In the genomic region with DNA sequence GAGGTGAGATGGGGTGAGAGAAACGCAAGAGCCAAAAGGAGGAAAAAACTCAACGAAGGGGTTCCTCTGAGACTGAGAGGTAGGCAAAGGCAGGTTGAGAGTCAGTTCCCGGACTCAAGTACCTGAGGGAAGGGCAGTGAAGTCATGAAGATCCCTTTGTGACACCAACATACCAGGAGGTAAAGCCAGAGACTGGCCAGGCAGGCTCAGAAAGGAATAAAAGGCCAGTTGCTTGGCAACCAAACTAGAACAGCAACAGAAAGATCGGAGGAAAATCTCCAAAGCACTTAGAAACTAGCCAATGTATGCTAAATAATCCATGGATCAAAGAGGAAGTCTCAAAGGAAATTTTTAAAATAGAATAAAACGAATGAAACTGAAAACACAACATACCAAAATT, we compare ENCODE assay signal across 35 cellular contexts.
DNase-seq lines count a peak whose midpoint lies in the region; ATAC-seq, FAIRE-seq and TF ChIP-seq lines count a peak whose summit lies in the region.
"Had no signal": no experiment of that assay in that cellular context is flagged by ENCODE, and none has a peak within 500 bp of the region (broad histone marks: within the 10 kb centered on the region; RNA-seq: fewer than 3 reads in every experiment).

No MANE protein-coding gene starts in this region.

- H3K4me2 ChIP-seq in H9 (ENCODE audit: insufficient read depth, insufficient read length, low read length) (no peak overlapping the region), K562 (ENCODE audit: insufficient read depth, low read length) (no peak overlapping the region), mesendoderm (ENCODE audit: low read length) (no peak overlapping the region)
- H3K4me2 ChIP-seq: BLaER1 had no signal

- H3K79me2 ChIP-seq in H9 (ENCODE audit: insufficient read depth, low read length), result no peaks in the 10 kb centered on the region
- H3K79me2 ChIP-seq in K562 (ENCODE audit: control insufficient read depth, insufficient read depth, low read length), result no peaks in the 10 kb centered on the region
- H3K79me2 ChIP-seq in mesendoderm (ENCODE audit: control insufficient read depth, insufficient read depth, low read length), result no peaks in the 10 kb centered on the region

- no peak overlapping the region for H3T11ph ChIP-seq in H9 (ENCODE audit: low read length)

- no peaks in the 10 kb centered on the region for H3K4me1 ChIP-seq in H9 (ENCODE audit: insufficient read depth, low read length)
- H3K4me1 ChIP-seq in K562 (replicated peaks in 1 of 2; ENCODE audit: control insufficient read depth in 2 of 2, insufficient read depth in 2 of 2, low read length in 2 of 2), result peaks cover 8% of the 10 kb centered on the region in 2 experiments; a peak in 4 of 5 replicates
- H3K4me1 ChIP-seq in mesendoderm (ENCODE audit: control insufficient read depth, low read depth, low read length), result no peaks in the 10 kb centered on the region
- H3K4me1 ChIP-seq: psoas muscle had no signal

- H2BK5ac ChIP-seq in H9 (ENCODE audit: insufficient read length, low read length), result no peak overlapping the region
- no peak overlapping the region for H2BK5ac ChIP-seq in mesendoderm (ENCODE audit: low read length)

- H3K4ac ChIP-seq in H9 (ENCODE audit: low read depth, low read length) (no peak overlapping the region; the same call in 1 of the 2 replicates), mesendoderm (ENCODE audit: low read depth, low read length) (no peak overlapping the region)

- intact Hi-C loops in K562 (cut with micrococcal nuclease), result no loop called here

- H2BK12ac ChIP-seq in H9 (ENCODE audit: insufficient read length, low read depth, low read length), result no peak overlapping the region

- CTCF ChIA-PET in K562 (lab: Yijun Ruan, JAX; ENCODE audit: low intra/inter-chr PET ratio), result no interaction called here

- TF ChIP-seq RAD21 in K562 (CRISPR knock-in tag; conservative IDR thresholded peaks at IDR 0.05 in 1 of 2, IDR thresholded peaks at IDR 0.05 in 1 of 2), result no peak

- DNase-seq in H9, result peak; percentile 31
- DNase-seq in NCI-H2196 (lab: John Stamatoyannopoulos, UW; ENCODE audit: unreplicated experiment), result peak; percentile 60
- DNase-seq in K562 (ENCODE audit: extremely low read depth in 1 of 4, low spot score in 3 of 4), result no peak
- DNase-seq in mesendoderm, result peak; percentile 62
- DNase-seq in NCI-H2107 treated with DMSO at 0.1 percent for 48 hours (lab: John Stamatoyannopoulos, UW; ENCODE audit: unreplicated experiment), result no peak
- no peak for DNase-seq in SIG-M5 (lab: John Stamatoyannopoulos, UW)
- DNase-seq: activated CD4-positive, alpha-beta T cell treated with anti-CD3 and anti-CD28 coated beads, Interleukin-2, amount 50 U/mL, for 48 hours; activated CD4-positive, CD25-positive, alpha-beta regulatory T cell treated with anti-CD3 and anti-CD28 coated beads, Interleukin-2, amount 50 U/mL, for 72 hours; activated gamma-delta T cell treated with Interleukin-2 at 50 U/mL for 16 hours; activated naive CD8-positive, alpha-beta T cell treated with anti-CD3 and anti-CD28 coated beads, Interleukin-2, amount 50 U/mL, for 24 hours; activated T-cell treated with anti-CD3 and anti-CD28 coated beads, Interleukin-2, amount 50 U/mL, for 48 hours; dermis blood vessel endothelial cell; foreskin melanocyte; GOT3; heart left ventricle; KG1; kidney glomerular epithelial cell; lower lobe of right lung; MG63; naive thymus-derived CD4-positive, alpha-beta T cell; NCI-H1105; NCI-H2171; NCI-H524 treated with DMSO at 0.1 percent for 48 hours; nucleus accumbens; psoas muscle; sigmoid colon; stimulated activated CD4-positive, alpha-beta T cell treated with anti-CD3 and anti-CD28 coated beads, Interleukin-4, amount 100 ng/mL, for 24 hours had no signal

- H3K23ac ChIP-seq in H9 (ENCODE audit: insufficient read length, low read depth, low read length) (no peak overlapping the region), mesendoderm (ENCODE audit: low read length) (no peak overlapping the region)

- POLR2A ChIA-PET in K562 (lab: Yijun Ruan, JAX), result no interaction called here

- H3K4me3 ChIP-seq in K562 (no peak overlapping the region), mesendoderm (ENCODE audit: low read length) (no peak overlapping the region)
- H3K4me3 ChIP-seq: BLaER1, heart left ventricle, lower lobe of right lung, MG63, psoas muscle, sigmoid colon, tibial nerve had no signal

- peaks cover 6% of the 10 kb centered on the region for H3K27me3 Mint-ChIP-seq in H9 (ENCODE audit: low read depth)
- H3K27me3 Mint-ChIP-seq: activated naive CD8-positive, alpha-beta T cell treated with anti-CD3 and anti-CD28 coated beads, Interleukin-2, amount 50 U/mL, for 24 hours; central memory CD8-positive, alpha-beta T cell; naive thymus-derived CD4-positive, alpha-beta T cell had no signal

- H3K9me3 Mint-ChIP-seq in H9, result peaks cover 0 to 5% of the 10 kb centered on the region in 2 experiments; a peak in 3 of 5 replicates
- H3K9me3 Mint-ChIP-seq: activated naive CD8-positive, alpha-beta T cell treated with anti-CD3 and anti-CD28 coated beads, Interleukin-2, amount 50 U/mL, for 24 hours; central memory CD8-positive, alpha-beta T cell had no signal

- H2BK15ac ChIP-seq in H9 (ENCODE audit: low read depth, low read length) (no peak overlapping the region), mesendoderm (replicated peaks; ENCODE audit: low read depth) (no peak overlapping the region)

- no peak overlapping the region for H3K9ac ChIP-seq in H9 (ENCODE audit: extremely low read depth, insufficient read length, low read length)
- no peak overlapping the region for H3K9ac ChIP-seq in K562 (ENCODE audit: insufficient read depth in 1 of 2, low read depth in 2 of 2, low read length in 2 of 2)
- no peak overlapping the region for H3K9ac ChIP-seq in mesendoderm (ENCODE audit: low read length)
- H3K9ac ChIP-seq: BLaER1 had no signal

- H3K27ac ChIP-seq in H9 (ENCODE audit: insufficient read length, low read depth, low read length) (no peak overlapping the region), K562 (ENCODE audit: extremely low read depth, low read depth, low read length) (no peak overlapping the region), mesendoderm (ENCODE audit: low read depth, low read length) (no peak overlapping the region)
- H3K27ac ChIP-seq: BLaER1, heart left ventricle, lower lobe of right lung, psoas muscle, sigmoid colon, tibial nerve had no signal

- no peak overlapping the region for H3K4me3 Mint-ChIP-seq in H9
- H3K4me3 Mint-ChIP-seq: activated naive CD8-positive, alpha-beta T cell treated with anti-CD3 and anti-CD28 coated beads, Interleukin-2, amount 50 U/mL, for 24 hours; central memory CD8-positive, alpha-beta T cell; naive thymus-derived CD4-positive, alpha-beta T cell had no signal

- H2BK120ac ChIP-seq in H9 (ENCODE audit: low read depth, low read length, poor library complexity, severe bottlenecking) (no peak overlapping the region), mesendoderm (ENCODE audit: low read depth, low read length) (no peak overlapping the region)

- H3K79me1 ChIP-seq in H9 (ENCODE audit: insufficient read depth, low read depth, low read length, poor library complexity, severe bottlenecking), result no peaks in the 10 kb centered on the region
- no peaks in the 10 kb centered on the region for H3K79me1 ChIP-seq in mesendoderm (ENCODE audit: low read length)

- TF ChIP-seq CTCF in H9 (conservative IDR thresholded peaks at IDR 0.05) (no peak), K562 (IDR thresholded peaks at IDR 0.05 in 2 of 3, conservative IDR thresholded peaks at IDR 0.05 in 1 of 3; ENCODE audit: insufficient read depth in 2 of 3, low read depth in 1 of 3, low read length in 3 of 3) (no peak)

- peaks cover 0 to 1% (median 0%) of the 10 kb centered on the region in 3 experiments; a peak in 1 of 7 replicates for H3K36me3 Mint-ChIP-seq in H9 (ENCODE audit: insufficient read depth in 1 of 3, low read depth in 3 of 3)

- H2AK5ac ChIP-seq in H9 (ENCODE audit: insufficient read length, low read length) (no peak overlapping the region), mesendoderm (ENCODE audit: low read length) (no peak overlapping the region)

- H3K23me2 ChIP-seq in H9 (ENCODE audit: insufficient read length, low read depth, low read length, poor library complexity, severe bottlenecking), result no peaks in the 10 kb centered on the region

- H3K9me3 ChIP-seq in H9 (ENCODE audit: control insufficient read depth, low read depth, low read length) (no peaks in the 10 kb centered on the region), K562 (replicated peaks; ENCODE audit: control insufficient read depth, insufficient read depth, low read depth, low read length) (no peaks in the 10 kb centered on the region)
- H3K9me3 ChIP-seq: lower lobe of right lung, MG63, psoas muscle, tibial nerve had no signal

- no peaks in the 10 kb centered on the region for H3K27me3 ChIP-seq in H9 (ENCODE audit: insufficient read depth, low read length)
- H3K27me3 ChIP-seq in K562 (ENCODE audit: control insufficient read depth in 2 of 2, insufficient read depth in 2 of 2, low read length in 2 of 2), result peaks cover 0 to 17% of the 10 kb centered on the region in 2 experiments; a peak in 2 of 5 replicates
- H3K27me3 ChIP-seq in mesendoderm (ENCODE audit: insufficient read depth, low read length, poor library complexity), result no peaks in the 10 kb centered on the region
- H3K27me3 ChIP-seq: BLaER1, heart left ventricle, MG63, sigmoid colon, tibial nerve had no signal

- H3K18ac ChIP-seq in H9 (ENCODE audit: insufficient read length, low read depth, low read length) (no peak overlapping the region), mesendoderm (ENCODE audit: low read length) (no peak overlapping the region)

- no TSS peak for BruUV-seq in K562 (replicated peaks; lab: Mats Ljungman, UMichigan)

- TF ChIP-seq POLR2A in K562 (conservative IDR thresholded peaks at IDR 0.05), result no peak

- H3K14ac ChIP-seq in H9 (ENCODE audit: insufficient read depth, low read length), result peak overlapping the region; percentile 5; the same call in 1 of the 2 replicates

- peak overlapping the region in 1 of 3 experiments; percentile 7; a peak in 2 of 7 replicates for H3K27ac Mint-ChIP-seq in H9
- H3K27ac Mint-ChIP-seq: activated naive CD8-positive, alpha-beta T cell treated with anti-CD3 and anti-CD28 coated beads, Interleukin-2, amount 50 U/mL, for 24 hours had no signal

- ATAC-seq in K562, result no peak
- no peak for ATAC-seq in GM19467 (IDR thresholded peaks at IDR 0.05; ENCODE audit: unreplicated experiment)
- ATAC-seq: activated naive CD8-positive, alpha-beta T cell treated with anti-CD3 and anti-CD28 coated beads, Interleukin-2, amount 50 U/mL, for 24 hours; heart left ventricle; lower lobe of right lung; naive thymus-derived CD4-positive, alpha-beta T cell; psoas muscle; Right ventricle myocardium inferior had no signal

- H3K36me3 ChIP-seq in K562 (ENCODE audit: control insufficient read depth, insufficient read depth, low read length) (no peaks in the 10 kb centered on the region), mesendoderm (ENCODE audit: control insufficient read depth, insufficient read depth, low read length) (no peaks in the 10 kb centered on the region)
- H3K36me3 ChIP-seq: heart left ventricle, lower lobe of right lung, MG63, sigmoid colon, tibial nerve had no signal

- no peaks in the 10 kb centered on the region for H3K9me1 ChIP-seq in K562 (ENCODE audit: control insufficient read depth, insufficient read depth, low read length)

- H3K56ac ChIP-seq in H9 (ENCODE audit: insufficient read length, low read depth, low read length) (no peak overlapping the region), mesendoderm (ENCODE audit: low read length) (no peak overlapping the region)

- no peaks in the 10 kb centered on the region for H4K20me1 ChIP-seq in H9 (ENCODE audit: control insufficient read depth, insufficient read depth, insufficient read length)
- H4K20me1 ChIP-seq in K562 (replicated peaks; ENCODE audit: control insufficient read depth, insufficient read depth, low read length), result no peaks in the 10 kb centered on the region
- H4K20me1 ChIP-seq: BLaER1 had no signal

- H2AFZ ChIP-seq in H9 (ENCODE audit: low read length) (no peak overlapping the region), K562 (ENCODE audit: low read depth, low read length) (no peak overlapping the region)

- H3K4me1 Mint-ChIP-seq in H9, result peaks cover 6 to 15% of the 10 kb centered on the region in 2 experiments

- WGBS in H9 (ENCODE audit: extremely low coverage, insufficient read length, low lambda C conversion rate), result no CpG with 5 or more reads among the region's 5 CpGs
- WGBS in K562 (ENCODE audit: insufficient coverage, low coverage, missing lambda C conversion rate), result 4% methylated on average over 5 of the region's 5 CpGs
- no CpG with 5 or more reads among the region's 5 CpGs for WGBS in mesendoderm (ENCODE audit: extremely low coverage, insufficient coverage, low lambda C conversion rate)

- H4K5ac ChIP-seq in H9 (ENCODE audit: insufficient read length, low read depth, low read length) (no peak overlapping the region), mesendoderm (ENCODE audit: low read length) (no peak overlapping the region)

- no peak overlapping the region for H2BK20ac ChIP-seq in H9 (ENCODE audit: low read depth, low read length, poor library complexity, severe bottlenecking)

- no peak for FAIRE-seq in K562 (lab: Jason Lieb, UNC)
- FAIRE-seq: endometrium, G401.6, HTR-8/SVneo had no signal

- in situ Hi-C loops in K562 (cut with MboI), result loop anchor here (5.0 kb wide), 1 partner anchor 406 kb away; no protein-coding TSS in a partner anchor

- no peak overlapping the region for H4K8ac ChIP-seq in H9 (replicated peaks; ENCODE audit: insufficient read length, low read depth, low read length)
- H4K8ac ChIP-seq in mesendoderm (ENCODE audit: low read depth, low read length), result no peak overlapping the region

- no peak overlapping the region for H4K91ac ChIP-seq in H9 (ENCODE audit: insufficient read length, low read depth, low read length)

- TF ChIP-seq EP300 in K562 (IDR thresholded peaks at IDR 0.05; ENCODE audit: low read length), result no peak

Comparison
In these comparisons a context has a peak if more than half of its experiments do, and no peak if none do; other contexts are left out.
1. DNase-seq: peak in H9 (single experiment), NCI-H2196 (single experiment) and mesendoderm (single experiment); none in K562 (0 of 4), NCI-H2107 treated with DMSO at 0.1 percent for 48 hours (single experiment) and SIG-M5 (single experiment).